Comparison of ENCODE assay signal across 17 cellular contexts in genomic region chr14:41873379-41874034, GRCh38.
A peak's percentile ranks its signal among the peaks of the same experiment; 100 is the strongest.
DNase-seq lines count a peak whose midpoint lies in the region; ATAC-seq and TF ChIP-seq lines count a peak whose summit lies in the region.
"Had no signal": no experiment of that assay in that cellular context is flagged by ENCODE, and none has a peak within 500 bp of the region (broad histone marks: within the 10 kb centered on the region; RNA-seq: fewer than 3 reads in every experiment).

No MANE protein-coding gene starts in this region.

- H3K18ac ChIP-seq in IMR-90 (ENCODE audit: low read depth, low read length), result no peak overlapping the region

- no peak overlapping the region for H4K5ac ChIP-seq in IMR-90 (ENCODE audit: low read depth, low read length)

- no peak overlapping the region for H3K56ac ChIP-seq in IMR-90 (ENCODE audit: extremely low read depth, insufficient read depth, low read length)

- H2BK120ac ChIP-seq in IMR-90 (ENCODE audit: low read depth, low read length), result no peak overlapping the region

- no CpG with 5 or more reads among the region's 2 CpGs for WGBS in IMR-90 (ENCODE audit: extremely low coverage in 2 of 2, insufficient read length in 1 of 2), 2 experiments
- WGBS in hepatocyte (ENCODE audit: low lambda C conversion rate, missing lambda C conversion rate), result 67% methylated on average over 2 of the region's 2 CpGs

- H3K27ac Mint-ChIP-seq in CD8-positive, alpha-beta memory T cell, result no peak overlapping the region
- H3K27ac Mint-ChIP-seq: CD4-positive, alpha-beta memory T cell had no signal

- H3K4me1 Mint-ChIP-seq in CD8-positive, alpha-beta memory T cell, result no peaks in the 10 kb centered on the region
- H3K4me1 Mint-ChIP-seq: CD4-positive, alpha-beta memory T cell had no signal

- H3K4me3 ChIP-seq in IMR-90 (ENCODE audit: insufficient read depth, low read depth, low read length), result no peak overlapping the region
- H3K4me3 ChIP-seq in astrocyte of the spinal cord (ENCODE audit: low read depth, low read length), result no peak overlapping the region
- H3K4me3 ChIP-seq in hepatocyte, result no peak overlapping the region
- H3K4me3 ChIP-seq in CD8-positive, alpha-beta memory T cell (ENCODE audit: low read length), result no peak overlapping the region
- H3K4me3 ChIP-seq: ascending aorta had no signal

- peak overlapping the region; percentile 35; the same call in 1 of the 2 replicates for H3K4me2 ChIP-seq in IMR-90 (ENCODE audit: low read depth, low read length)
- peak overlapping the region; percentile 68 for H3K4me2 ChIP-seq in hepatocyte

- TF ChIP-seq CTCF in IMR-90 (conservative IDR thresholded peaks at IDR 0.05; ENCODE audit: low read depth, low read length) (no peak), astrocyte of the spinal cord (IDR thresholded peaks at IDR 0.05; ENCODE audit: low read depth, low read length) (no peak), hepatocyte (IDR thresholded peaks at IDR 0.05; ENCODE audit: poor library complexity) (no peak)

- H3K9me2 ChIP-seq in hepatocyte (replicated peaks; ENCODE audit: insufficient read depth), result no peaks in the 10 kb centered on the region

- no peak overlapping the region for H2BK5ac ChIP-seq in IMR-90 (ENCODE audit: low read depth, low read length, poor library complexity, severe bottlenecking)

- CTCF ChIA-PET in IMR-90 (lab: Yijun Ruan, JAX), result interaction anchor here (0.9 kb wide), 1 partner anchor 12 kb away, joined by 3 read pairs; no protein-coding TSS in a partner anchor
- CTCF ChIA-PET in CD8-positive, alpha-beta memory T cell (lab: Charles Lee), result no interaction called here

- no peak overlapping the region for H3K4me3 Mint-ChIP-seq in CD8-positive, alpha-beta memory T cell
- H3K4me3 Mint-ChIP-seq: CD4-positive, alpha-beta memory T cell had no signal

- H4K20me1 ChIP-seq in IMR-90 (ENCODE audit: insufficient read depth, low read length) (no peaks in the 10 kb centered on the region), hepatocyte (ENCODE audit: insufficient read depth, poor library complexity, severe bottlenecking) (no peaks in the 10 kb centered on the region)

- peak; percentile 71 for DNase-seq in IMR-90
- DNase-seq in astrocyte of the spinal cord (ENCODE audit: low read depth, low spot score), result peak; percentile 69
- no peak for DNase-seq in hepatocyte (ENCODE audit: low spot score)
- peak; percentile 26 for DNase-seq in smooth muscle cell of the brain vasculature (ENCODE audit: low read depth, low spot score)
- DNase-seq in Right ventricle myocardium inferior (ENCODE audit: missing footprints), result no peak
- DNase-seq in stimulated activated naive CD8-positive, alpha-beta T cell treated with anti-CD3 and anti-CD28 coated beads, Interleukin-15, Interleukin-2, amounts not matched to agents 100 U/mL and 50 U/mL, for 24 hours, result no peak
- DNase-seq in CD8-positive, alpha-beta memory T cell, result no peak
- DNase-seq: activated effector memory CD4-positive, alpha-beta T cell treated with Interleukin-2 at 50 U/mL for 16 hours; CD4-positive, alpha-beta memory T cell; effector CD4-positive, alpha-beta T cell; HCEC 1CT; islet precursor cell; NCI-H1417; PC-3; stimulated activated CD4-positive, alpha-beta T cell treated with anti-CD3 and anti-CD28 coated beads, Interleukin-15, amount 100 ng/mL, for 24 hours had no signal

- no peaks in the 10 kb centered on the region for H3K27me3 Mint-ChIP-seq in CD8-positive, alpha-beta memory T cell
- H3K27me3 Mint-ChIP-seq: CD4-positive, alpha-beta memory T cell had no signal

- no peaks in the 10 kb centered on the region for H3K79me2 ChIP-seq in hepatocyte

- no peak overlapping the region for H4K91ac ChIP-seq in IMR-90 (ENCODE audit: insufficient read depth, low read depth, low read length)

- no peaks in the 10 kb centered on the region for H3K36me3 ChIP-seq in IMR-90 (ENCODE audit: control insufficient read depth, insufficient read depth, low read length)
- no peaks in the 10 kb centered on the region for H3K36me3 ChIP-seq in hepatocyte (replicated peaks; ENCODE audit: insufficient read depth, low read depth)
- H3K36me3 ChIP-seq in CD8-positive, alpha-beta memory T cell (ENCODE audit: insufficient read depth, low read length), result no peaks in the 10 kb centered on the region
- H3K36me3 ChIP-seq: ascending aorta had no signal

- H3K4me1 ChIP-seq in IMR-90 (ENCODE audit: control insufficient read depth, insufficient read depth, low read length) (no peaks in the 10 kb centered on the region), hepatocyte (ENCODE audit: insufficient read depth) (peaks cover 6% of the 10 kb centered on the region)
- no peaks in the 10 kb centered on the region for H3K4me1 ChIP-seq in CD8-positive, alpha-beta memory T cell (ENCODE audit: insufficient read depth, low read length)
- H3K4me1 ChIP-seq: ascending aorta had no signal

- H3K36me3 Mint-ChIP-seq in CD8-positive, alpha-beta memory T cell, result peaks cover 0 to 1% (median 0%) of the 10 kb centered on the region in 3 donors
- H3K36me3 Mint-ChIP-seq: CD4-positive, alpha-beta memory T cell had no signal

- no peak for TF ChIP-seq POLR2A in IMR-90 (IDR thresholded peaks at IDR 0.05; ENCODE audit: low read depth, low read length)

- H3K4ac ChIP-seq in IMR-90 (ENCODE audit: low read depth, low read length), result no peak overlapping the region

- H2AFZ ChIP-seq in IMR-90 (replicated peaks; ENCODE audit: low read length, poor library complexity) (no peak overlapping the region), hepatocyte (no peak overlapping the region)

- H4K8ac ChIP-seq in IMR-90 (ENCODE audit: low read depth in 2 of 2, low read length in 2 of 2), result no peak overlapping the region

- H3K27me3 ChIP-seq in IMR-90 (ENCODE audit: control insufficient read depth, insufficient read depth, low read length) (no peaks in the 10 kb centered on the region), hepatocyte (no peaks in the 10 kb centered on the region)
- no peaks in the 10 kb centered on the region for H3K27me3 ChIP-seq in CD8-positive, alpha-beta memory T cell (ENCODE audit: insufficient read depth, low read length, poor library complexity, severe bottlenecking)
- H3K27me3 ChIP-seq: ascending aorta had no signal

- no peak overlapping the region for H3K9ac ChIP-seq in IMR-90 (ENCODE audit: low read depth, low read length)

- TF ChIP-seq RAD21 in IMR-90 (IDR thresholded peaks at IDR 0.05; ENCODE audit: low read length), result no peak

- intact Hi-C loops in IMR-90 (cut with micrococcal nuclease), result no loop called here
- intact Hi-C loops in Right ventricle myocardium inferior (cut with DNase I), result no loop called here

- no peak overlapping the region for H2BK15ac ChIP-seq in IMR-90 (ENCODE audit: low read depth, low read length)

- ATAC-seq in IMR-90 (ENCODE audit: low read depth), result peak; percentile 68
- no peak for ATAC-seq in Right ventricle myocardium inferior
- ATAC-seq in stimulated activated naive CD8-positive, alpha-beta T cell treated with anti-CD3 and anti-CD28 coated beads, Interleukin-15, Interleukin-2, amounts not matched to agents 100 U/mL and 50 U/mL, for 24 hours, result no peak
- ATAC-seq: PC-3 had no signal

- dilution Hi-C loops in IMR-90 (cut with HindIII; ENCODE audit: low sequenced_read_pairs, unreplicated experiment), result no loop called here

- no peak overlapping the region for H2AK9ac ChIP-seq in IMR-90 (replicated peaks; ENCODE audit: low read depth, low read length, poor library complexity)

- no peaks in the 10 kb centered on the region for H3K9me1 ChIP-seq in IMR-90 (ENCODE audit: insufficient read depth, low read length)

- no peak overlapping the region for H3K14ac ChIP-seq in IMR-90 (replicated peaks; ENCODE audit: low read depth, low read length)

- no peak overlapping the region for H3K27ac ChIP-seq in IMR-90 (ENCODE audit: insufficient read depth, low read length)
- H3K27ac ChIP-seq in hepatocyte, result peak overlapping the region; percentile 13
- H3K27ac ChIP-seq in CD8-positive, alpha-beta memory T cell (ENCODE audit: low read depth, low read length), result no peak overlapping the region
- H3K27ac ChIP-seq: ascending aorta, HL-60 had no signal

- in situ Hi-C loops in IMR-90 (cut with MboI; ENCODE audit: low sequenced_read_pairs), result no loop called here
- in situ Hi-C loops in astrocyte of the spinal cord (cut with HindIII; ENCODE audit: low sequenced_read_pairs), result no loop called here

- H3K9me3 ChIP-seq in IMR-90 (ENCODE audit: control insufficient read depth, insufficient read depth, low read length), result no peaks in the 10 kb centered on the region
- no peaks in the 10 kb centered on the region for H3K9me3 ChIP-seq in hepatocyte (ENCODE audit: low read depth)
- H3K9me3 ChIP-seq in CD8-positive, alpha-beta memory T cell (ENCODE audit: low read length), result no peaks in the 10 kb centered on the region
- H3K9me3 ChIP-seq: ascending aorta had no signal

- no TSS peak for BruUV-seq in IMR-90 (replicated peaks; lab: Mats Ljungman, UMichigan)

- POLR2A ChIA-PET in IMR-90 (lab: Charles Lee; ENCODE audit: unreplicated experiment), result interaction anchor here (0.7 kb wide), 1 partner anchor 215 kb away, joined by 3 read pairs; no protein-coding TSS in a partner anchor
- POLR2A ChIA-PET in CD8-positive, alpha-beta memory T cell (lab: Charles Lee), result no interaction called here

- H2AK5ac ChIP-seq in IMR-90 (ENCODE audit: low read depth, low read length), result no peak overlapping the region

- no peak overlapping the region for H3K23ac ChIP-seq in IMR-90 (ENCODE audit: low read depth, low read length)

- H3K9me3 Mint-ChIP-seq in CD8-positive, alpha-beta memory T cell, result peaks cover 2 to 3% (median 2%) of the 10 kb centered on the region in 5 donors

- no peak overlapping the region for H2BK20ac ChIP-seq in IMR-90 (ENCODE audit: low read depth, low read length)

- no peaks in the 10 kb centered on the region for H3K79me1 ChIP-seq in IMR-90 (ENCODE audit: low read depth in 1 of 2, low read length in 2 of 2)

TF ChIP-seq in IMR-90, 13 proteins besides CTCF, POLR2A, EP300 and RAD21 (continues in another document):
- TF ChIP-seq MAZ (IDR thresholded peaks at IDR 0.05; ENCODE audit: borderline replicate concordance, low read depth, low read length) (no peak), SMC3 (IDR thresholded peaks at IDR 0.05; ENCODE audit: low read depth, low read length) (no peak), RFX5 (IDR thresholded peaks at IDR 0.05; ENCODE audit: low read depth, low read length) (no peak), CHD1 (IDR thresholded peaks at IDR 0.05; ENCODE audit: low read depth, low read length) (no peak), BHLHE40 (IDR thresholded peaks at IDR 0.05; ENCODE audit: low read depth, low read length) (no peak), CEBPB (IDR thresholded peaks at IDR 0.05; ENCODE audit: low read depth, low read length) (no peak), USF2 (IDR thresholded peaks at IDR 0.05; ENCODE audit: low read depth, low read length) (no peak), NFE2L2 (IDR thresholded peaks at IDR 0.05; ENCODE audit: low read depth, low read length) (no peak), FOS (IDR thresholded peaks at IDR 0.05; ENCODE audit: low read depth, low read length) (no peak)

Comparison
In these comparisons a context has a peak if more than half of its experiments do, and no peak if none do; other contexts are left out.
1. DNase-seq: peak in IMR-90 (single experiment), astrocyte of the spinal cord (single experiment) and smooth muscle cell of the brain vasculature (single experiment); none in hepatocyte (single experiment), Right ventricle myocardium inferior (single experiment), stimulated activated naive CD8-positive, alpha-beta T cell treated with anti-CD3 and anti-CD28 coated beads, Interleukin-15, Interleukin-2, amounts not matched to agents 100 U/mL and 50 U/mL, for 24 hours (single experiment) and CD8-positive, alpha-beta memory T cell (0 of 5).